Comparison of ENCODE assay signal across 17 cellular contexts in the genomic region with DNA sequence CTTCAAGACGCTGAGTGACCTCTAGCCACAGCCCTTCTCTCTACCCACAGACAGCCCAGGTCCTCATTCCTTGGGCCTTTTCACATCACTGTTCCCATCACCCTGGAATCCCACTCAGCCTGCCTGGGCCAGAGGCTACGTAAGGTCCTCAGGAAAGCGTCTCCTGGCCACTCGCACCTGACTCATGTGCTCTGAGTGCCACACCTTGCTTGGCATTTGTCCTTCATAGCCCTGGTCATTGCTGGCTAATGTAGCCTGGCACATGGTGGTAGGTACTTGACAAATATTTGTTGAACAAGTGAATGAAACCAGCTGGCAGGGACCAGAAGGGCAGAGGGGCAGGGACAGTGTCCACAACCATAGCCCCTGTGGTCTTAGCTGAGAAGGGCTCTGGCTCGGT. TPM values are rescaled to one million over a fixed set of nuclear protein-coding genes. Genes with fewer than 3 reads are reported as not detected.
A peak's percentile ranks its signal among the peaks of the same experiment; 100 is the strongest.
DNase-seq lines count a peak whose midpoint lies in the region; ATAC-seq, FAIRE-seq and TF ChIP-seq lines count a peak whose summit lies in the region.
"Had no signal": no experiment of that assay in that cellular context is flagged by ENCODE, and none has a peak within 500 bp of the region (broad histone marks: within the 10 kb centered on the region; RNA-seq: fewer than 3 reads in every experiment).

No MANE protein-coding gene starts in this region.

- H3K79me1 ChIP-seq in mesenchymal stem cell (replicated peaks; ENCODE audit: low read length, poor library complexity, severe bottlenecking): peaks cover 31% of the 10 kb centered on the region

- peaks cover 28% of the 10 kb centered on the region for H3K4me1 Mint-ChIP-seq in activated naive CD8-positive, alpha-beta T cell treated with anti-CD3 and anti-CD28 coated beads, Interleukin-2, amount 50 U/mL, for 24 hours

- H3K9me3 ChIP-seq in A549 (no peaks in the 10 kb centered on the region), mesenchymal stem cell (ENCODE audit: control insufficient read depth, low read length) (no peaks in the 10 kb centered on the region)
- H3K9me3 ChIP-seq: ascending aorta, BLaER1 had no signal

- H3K36me3 Mint-ChIP-seq in activated naive CD8-positive, alpha-beta T cell treated with anti-CD3 and anti-CD28 coated beads, Interleukin-2, amount 50 U/mL, for 24 hours (ENCODE audit: low read depth): no peaks in the 10 kb centered on the region
- H3K36me3 Mint-ChIP-seq: mesothelial cell of epicardium had no signal

- no peak overlapping the region for H2AFZ ChIP-seq in mesenchymal stem cell (ENCODE audit: low read depth, low read length)

- no peak for FAIRE-seq in A549 (lab: Jason Lieb, UNC)

- no peak for TF ChIP-seq RAD21 in A549 (conservative IDR thresholded peaks at IDR 0.05 in 1 of 2, IDR thresholded peaks at IDR 0.05 in 1 of 2)

- no peaks in the 10 kb centered on the region for H3K27me3 Mint-ChIP-seq in activated naive CD8-positive, alpha-beta T cell treated with anti-CD3 and anti-CD28 coated beads, Interleukin-2, amount 50 U/mL, for 24 hours

- no peak for TF ChIP-seq CTCF in A549 (IDR thresholded peaks at IDR 0.05)

- peak overlapping the region; percentile 71 for H3K27ac Mint-ChIP-seq in activated naive CD8-positive, alpha-beta T cell treated with anti-CD3 and anti-CD28 coated beads, Interleukin-2, amount 50 U/mL, for 24 hours

- no peak overlapping the region for H3K23ac ChIP-seq in mesenchymal stem cell (ENCODE audit: low read length in 2 of 2)

- H3K27ac ChIP-seq in A549 (0 out of 6 replicates have a peak overlapping the region, but pooled peaks of 1 of the 2 experiments have one; percentile 41), mesenchymal stem cell (ENCODE audit: low read length, poor library complexity, severe bottlenecking) (no peak overlapping the region)
- H3K27ac ChIP-seq: ascending aorta, BLaER1 had no signal

- H3K4me2 ChIP-seq in A549 (peak overlapping the region; percentile 33; the same call in 1 of the 3 replicates), mesenchymal stem cell (ENCODE audit: low read length, poor library complexity, severe bottlenecking) (no peak overlapping the region)
- H3K4me2 ChIP-seq: BLaER1 had no signal

- no peak overlapping the region for H3K4me3 Mint-ChIP-seq in activated naive CD8-positive, alpha-beta T cell treated with anti-CD3 and anti-CD28 coated beads, Interleukin-2, amount 50 U/mL, for 24 hours
- H3K4me3 Mint-ChIP-seq: mesothelial cell of epicardium had no signal

- no peak overlapping the region for H2BK15ac ChIP-seq in mesenchymal stem cell (ENCODE audit: low read depth, poor library complexity, severe bottlenecking)

- DNase-seq in A549 (ENCODE audit: low read depth in 1 of 2, low spot score in 1 of 2) (no peak), DMS53 (lab: John Stamatoyannopoulos, UW) (peak; percentile 73), mesenchymal stem cell (no peak), NCI-H2029 (lab: John Stamatoyannopoulos, UW) (no peak), NCI-H2227 (lab: John Stamatoyannopoulos, UW; ENCODE audit: unreplicated experiment) (no peak), HCEC 1CT (no peak)
- DNase-seq in activated naive CD8-positive, alpha-beta T cell treated with anti-CD3 and anti-CD28 coated beads, Interleukin-2, amount 50 U/mL, for 24 hours: no peak
- DNase-seq: activated CD4-positive, CD25-positive, alpha-beta regulatory T cell; activated T-cell treated with anti-CD3 and anti-CD28 coated beads for 4 hours; dermis blood vessel endothelial cell; EL; NCI-H1092; OCI-M1 had no signal

- H3K27me3 ChIP-seq in mesenchymal stem cell (ENCODE audit: control insufficient read depth in 1 of 2, insufficient read depth in 1 of 2, low read length in 2 of 2): no peaks in the 10 kb centered on the region
- H3K27me3 ChIP-seq: ascending aorta, BLaER1 had no signal

- H3K36me3 ChIP-seq in mesenchymal stem cell (ENCODE audit: control insufficient read depth in 1 of 2, insufficient read depth in 2 of 2, low read depth in 1 of 2, low read length in 2 of 2): no peaks in the 10 kb centered on the region
- H3K36me3 ChIP-seq: ascending aorta, BLaER1 had no signal

- ATAC-seq in A549: no peak
- ATAC-seq in activated naive CD8-positive, alpha-beta T cell treated with anti-CD3 and anti-CD28 coated beads, Interleukin-2, amount 50 U/mL, for 24 hours: no peak
- no peak for ATAC-seq in HG03280 (IDR thresholded peaks at IDR 0.05; ENCODE audit: unreplicated experiment)

- H3K18ac ChIP-seq in mesenchymal stem cell (ENCODE audit: low read depth in 1 of 2, low read length in 2 of 2): no peak overlapping the region

- H4K8ac ChIP-seq in mesenchymal stem cell (ENCODE audit: low read length): no peak overlapping the region

- POLR2A ChIA-PET in A549 (lab: Yijun Ruan, JAX): no interaction called here

- peaks cover 27% of the 10 kb centered on the region for H3K4me1 ChIP-seq in A549
- peaks cover 24% of the 10 kb centered on the region for H3K4me1 ChIP-seq in mesenchymal stem cell (ENCODE audit: control insufficient read depth, insufficient read depth, low read depth, low read length)
- H3K4me1 ChIP-seq: ascending aorta had no signal

- H2BK120ac ChIP-seq in mesenchymal stem cell (ENCODE audit: low read depth, low read length): no peak overlapping the region

- no peak overlapping the region for H3K9ac ChIP-seq in mesenchymal stem cell (ENCODE audit: low read length)
- H3K9ac ChIP-seq: BLaER1 had no signal

- no peak overlapping the region for H2BK12ac ChIP-seq in mesenchymal stem cell (ENCODE audit: low read length in 2 of 2)

- CTCF ChIA-PET in A549 (lab: Yijun Ruan, JAX): interaction anchor here (0.6 to 1.4 kb wide), 6 partner anchors 9 to 137 kb away, joined by 3 to 4 read pairs (median 3); no protein-coding TSS in a partner anchor

- H2BK5ac ChIP-seq in mesenchymal stem cell (ENCODE audit: low read depth, low read length, poor library complexity, severe bottlenecking): no peak overlapping the region

- TF ChIP-seq POLR2A in A549 (IDR thresholded peaks at IDR 0.05; ENCODE audit: low read length): no peak

- H3K14ac ChIP-seq in mesenchymal stem cell (ENCODE audit: low read length in 2 of 2): no peak overlapping the region

- TF ChIP-seq EP300 in A549 (IDR thresholded peaks at IDR 0.05): no peak

- peak overlapping the region; percentile 37 for H2AK5ac ChIP-seq in mesenchymal stem cell (ENCODE audit: low read length, severe bottlenecking)

- 94% methylated on average over 4 of the region's 5 CpGs for WGBS in A549 (ENCODE audit: missing lambda C conversion rate)
- WGBS in mesenchymal stem cell: 99% methylated on average over 5 of the region's 5 CpGs

- no peak overlapping the region for H4K91ac ChIP-seq in mesenchymal stem cell (ENCODE audit: low read length)

- H3K9me3 Mint-ChIP-seq in activated naive CD8-positive, alpha-beta T cell treated with anti-CD3 and anti-CD28 coated beads, Interleukin-2, amount 50 U/mL, for 24 hours: no peaks in the 10 kb centered on the region
- H3K9me3 Mint-ChIP-seq: mesothelial cell of epicardium had no signal

- no peak overlapping the region for H3K4me3 ChIP-seq in A549
- peak overlapping the region in 1 of 2 experiments; percentile 18 for H3K4me3 ChIP-seq in mesenchymal stem cell (ENCODE audit: insufficient read depth in 1 of 2, low read depth in 1 of 2, low read length in 2 of 2)
- H3K4me3 ChIP-seq: ascending aorta, BLaER1 had no signal

- H3K4ac ChIP-seq in mesenchymal stem cell (ENCODE audit: low read depth in 1 of 2, low read length in 2 of 2): no peak overlapping the region

TF ChIP-seq in A549, 52 proteins besides CTCF, POLR2A, EP300 and RAD21:
- no peak for TF ChIP-seq BHLHE40 (IDR thresholded peaks at IDR 0.05; ENCODE audit: low read depth, low read length)
- TF ChIP-seq, protein P1, sequence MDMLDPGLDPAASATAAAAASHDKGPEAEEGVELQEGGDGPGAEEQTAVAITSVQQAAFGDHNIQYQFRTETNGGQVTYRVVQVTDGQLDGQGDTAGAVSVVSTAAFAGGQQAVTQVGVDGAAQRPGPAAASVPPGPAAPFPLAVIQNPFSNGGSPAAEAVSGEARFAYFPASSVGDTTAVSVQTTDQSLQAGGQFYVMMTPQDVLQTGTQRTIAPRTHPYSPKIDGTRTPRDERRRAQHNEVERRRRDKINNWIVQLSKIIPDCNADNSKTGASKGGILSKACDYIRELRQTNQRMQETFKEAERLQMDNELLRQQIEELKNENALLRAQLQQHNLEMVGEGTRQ (IDR thresholded peaks at IDR 0.05): no peak
- no peak for TF ChIP-seq HEYL (CRISPR knock-in tag; IDR thresholded peaks at IDR 0.05)
- no peak for TF ChIP-seq RCOR1 (IDR thresholded peaks at IDR 0.05; ENCODE audit: low read depth, low read length)
- TF ChIP-seq CHD2 (IDR thresholded peaks at IDR 0.05; ENCODE audit: low read length, partially characterized antibody): no peak
- no peak for TF ChIP-seq RNF2 (IDR thresholded peaks at IDR 0.05; ENCODE audit: borderline replicate concordance, low read depth)
- no peak for TF ChIP-seq CBX8 (IDR thresholded peaks at IDR 0.05)
- no peak for TF ChIP-seq KDM1A (IDR thresholded peaks at IDR 0.05; ENCODE audit: low read depth)
- TF ChIP-seq EHMT2 (IDR thresholded peaks at IDR 0.05; ENCODE audit: low read depth): no peak
- no peak for TF ChIP-seq HOXB5 (CRISPR knock-in tag; IDR thresholded peaks at IDR 0.05)
- TF ChIP-seq, protein P2, sequence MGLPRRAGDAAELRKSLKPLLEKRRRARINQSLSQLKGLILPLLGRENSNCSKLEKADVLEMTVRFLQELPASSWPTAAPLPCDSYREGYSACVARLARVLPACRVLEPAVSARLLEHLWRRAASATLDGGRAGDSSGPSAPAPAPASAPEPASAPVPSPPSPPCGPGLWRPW (IDR thresholded peaks at IDR 0.05): no peak
- TF ChIP-seq CHD4 (IDR thresholded peaks at IDR 0.05; ENCODE audit: borderline replicate concordance): no peak
- TF ChIP-seq GATA3 (IDR thresholded peaks at IDR 0.05; ENCODE audit: borderline replicate concordance): no peak
- TF ChIP-seq FOSL2 (IDR thresholded peaks at IDR 0.05): no peak
- TF ChIP-seq FOSL2 (CRISPR knock-in tag; IDR thresholded peaks at IDR 0.05): no peak
TF ChIP-seq in A549: peak in this region for 0.

RNA-seq across cellular contexts. Expression of a gene that starts 50.6 kb away (rescaled TPM):
- polyA plus RNA-seq in A549 (2011; rRNA removed) (3.5 and 3.7 TPM in 2 replicates), A549 (2017; fragmentation: RNase III; extraction: RNeasy Plus Mini Kit Qiagen cat#74134 plus additional on column Dnase treatment) (3.1 to 3.7 TPM (median 3.3 TPM) in 3 replicates)
- 5.1 and 6.6 TPM in 2 replicates for polyA plus RNA-seq in A549 (2012; cell fraction: cytosol; rRNA removed)
- 5.6 and 5.8 TPM in 2 replicates for polyA plus RNA-seq in A549 (2012; cell fraction: nucleus; rRNA removed)
- 3.7 TPM in 2 replicates for polyA minus RNA-seq in A549 (2011; rRNA and poly(A)+ RNA removed)
- 2.3 TPM for polyA plus RNA-seq in mesenchymal stem cell (2013, experiment 1 of 2)
- 2.3 TPM for polyA plus RNA-seq in mesenchymal stem cell (2013, experiment 2 of 2)

RNA-seq across cellular contexts. Expression of a gene that starts 59.2 kb away (rescaled TPM):
- polyA plus RNA-seq in A549 (2011; rRNA removed): 3.8 and 4.1 TPM in 2 replicates
- polyA plus RNA-seq in A549 (2012; cell fraction: cytosol; rRNA removed): 4.7 and 6.4 TPM in 2 replicates
- polyA plus RNA-seq in A549 (2012; cell fraction: nucleus; rRNA removed): 8.4 and 10.2 TPM in 2 replicates
- polyA plus RNA-seq in A549 (2017; fragmentation: RNase III; extraction: RNeasy Plus Mini Kit Qiagen cat#74134 plus additional on column Dnase treatment): 5.1 to 5.9 TPM (median 5.4 TPM) in 3 replicates
- 3.8 and 5.6 TPM in 2 replicates for polyA minus RNA-seq in A549 (2011; rRNA and poly(A)+ RNA removed)
- polyA plus RNA-seq in mesenchymal stem cell (2013, experiment 1 of 2): 25.3 TPM
- polyA plus RNA-seq in mesenchymal stem cell (2013, experiment 2 of 2): 24.6 TPM
